ENCODE assay signal across 8 cellular contexts in the genomic region with DNA sequence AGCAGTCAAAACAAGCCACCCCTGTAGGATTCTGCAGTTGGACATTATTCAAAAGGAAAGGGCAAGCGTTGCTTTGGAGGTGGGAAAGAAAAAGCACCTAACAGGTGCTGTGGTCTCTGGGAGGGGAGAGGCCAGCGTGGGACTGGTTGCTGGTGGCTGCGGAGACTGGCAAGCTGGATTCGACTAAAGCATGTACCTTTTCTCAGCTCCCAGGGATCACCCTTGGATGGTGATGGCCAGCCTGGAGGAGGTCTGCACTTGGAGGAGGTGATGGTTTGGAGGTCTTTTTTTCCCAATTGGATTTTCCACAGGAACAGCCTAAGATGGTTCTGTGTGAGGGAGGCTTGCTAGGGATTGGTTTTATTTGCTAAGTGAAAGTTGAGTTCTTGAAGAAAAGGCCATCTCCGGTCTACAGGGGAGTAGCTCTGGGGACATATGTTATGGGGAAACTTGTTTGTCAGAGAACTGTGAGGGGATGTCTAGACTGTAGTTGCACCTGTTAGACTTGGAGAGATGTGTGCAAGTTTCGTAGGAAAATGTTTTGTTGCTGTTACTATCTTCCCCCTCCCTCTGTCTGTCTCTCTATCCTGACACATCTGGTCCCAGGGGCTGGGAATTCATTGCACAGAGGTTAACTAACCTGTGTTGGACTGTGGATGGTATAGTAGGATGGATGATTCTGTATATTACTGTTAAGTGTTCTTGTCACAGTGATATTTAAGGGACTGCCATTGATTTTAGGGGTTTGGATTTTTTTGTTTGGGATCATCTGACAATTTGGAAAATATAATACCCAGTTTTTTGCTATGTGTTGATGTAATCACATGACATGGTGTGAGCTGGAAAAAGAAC. TPM values are rescaled to one million over a fixed set of nuclear protein-coding genes. Genes with fewer than 3 reads are reported as not detected.
DNase-seq lines count a peak whose midpoint lies in the region; TF ChIP-seq lines count a peak whose summit lies in the region.

No MANE protein-coding gene starts in this region.

- H3K27ac ChIP-seq in SK-N-SH (ENCODE audit: low read depth in 2 of 2, low read length in 1 of 2) = peak overlapping the region; percentile 82 to 93
- H3K27ac ChIP-seq in osteoblast (ENCODE audit: low read depth, low read length) = peak overlapping the region; percentile 72
- H3K27ac ChIP-seq in adrenal gland = peak overlapping the region in 2 of 5 donors; percentile 94 to 95

- TF ChIP-seq RAD21 in SK-N-SH (IDR thresholded peaks at IDR 0.05; ENCODE audit: low read length) = no peak

- no peak for TF ChIP-seq EP300 in SK-N-SH (IDR thresholded peaks at IDR 0.05; ENCODE audit: borderline replicate concordance in 1 of 2, low read depth in 1 of 2, low read length in 1 of 2)

- H3K4me1 Mint-ChIP-seq in endothelial cell (ENCODE audit: unreplicated experiment) = peaks cover 54% of the 10 kb centered on the region

- H3K9me3 ChIP-seq in SK-N-SH (no peaks in the 10 kb centered on the region), osteoblast (ENCODE audit: low read depth, low read length) (no peaks in the 10 kb centered on the region), adrenal gland (replicated peaks in 1 of 3) (no peaks in the 10 kb centered on the region)

- H3K79me2 ChIP-seq in SK-N-SH (ENCODE audit: insufficient read depth) (peaks cover 71% of the 10 kb centered on the region), osteoblast (ENCODE audit: insufficient read depth, low read length) (peaks cover 71% of the 10 kb centered on the region)

- H3K9me2 ChIP-seq in SK-N-SH = no peaks in the 10 kb centered on the region

- TF ChIP-seq POLR2A in adrenal gland (IDR thresholded peaks at IDR 0.05) = no peak

- POLR2A ChIA-PET in SK-N-SH (lab: Yijun Ruan, JAX) = interaction anchor here (0.7 to 1.2 kb wide), 3 partner anchors 10 to 135 kb away, joined by 3 to 7 read pairs (median 3); no protein-coding TSS in a partner anchor

- H3K4me2 ChIP-seq in SK-N-SH (peak overlapping the region; percentile 84), osteoblast (ENCODE audit: insufficient read depth, low read length) (peak overlapping the region; percentile 94)

- H2AFZ ChIP-seq in SK-N-SH (ENCODE audit: low read depth) = no peak overlapping the region
- no peak overlapping the region for H2AFZ ChIP-seq in osteoblast (ENCODE audit: low read length)

- CTCF ChIA-PET in SK-N-SH (lab: Yijun Ruan, JAX) = interaction anchor here (0.9 to 1.4 kb wide), 7 partner anchors 12 to 295 kb away, joined by 3 to 7 read pairs (median 4); no protein-coding TSS in a partner anchor

- H3K27me3 Mint-ChIP-seq in endothelial cell (ENCODE audit: unreplicated experiment) = peaks cover 33% of the 10 kb centered on the region

- H3K36me3 ChIP-seq in SK-N-SH (replicated peaks in 1 of 2; ENCODE audit: control insufficient read depth in 1 of 2, insufficient read depth in 2 of 2, low read length in 1 of 2) (peaks cover 21 to 55% of the 10 kb centered on the region in 2 experiments), osteoblast (ENCODE audit: insufficient read depth, low read length) (peaks cover 6% of the 10 kb centered on the region), adrenal gland (replicated peaks in 1 of 2) (no peaks in the 10 kb centered on the region)

- 8% methylated on average over 6 of the region's 6 CpGs for WGBS in SK-N-SH (ENCODE audit: low lambda C conversion rate)
- WGBS in adrenal gland, 4 donors = 31 to 49% (median 42%) methylated on average over 6 of the region's 6 CpGs

- H3K27me3 ChIP-seq in SK-N-SH (ENCODE audit: insufficient read depth) = no peaks in the 10 kb centered on the region
- H3K27me3 ChIP-seq in osteoblast (ENCODE audit: insufficient read depth, low read length) = no peaks in the 10 kb centered on the region
- H3K27me3 ChIP-seq in adrenal gland = no peaks in the 10 kb centered on the region

- H3K4me3 ChIP-seq in SK-N-SH (ENCODE audit: low read depth in 2 of 2, low read length in 1 of 2) (peak overlapping the region; percentile 92 to 96), osteoblast (ENCODE audit: insufficient read depth, low read length) (peak overlapping the region; percentile 88), adrenal gland (peak overlapping the region in 2 of 4 donors; percentile 86 to 96)

- TF ChIP-seq CTCF in SK-N-SH (IDR thresholded peaks at IDR 0.05) = no peak
- TF ChIP-seq CTCF in endothelial cell (IDR thresholded peaks at IDR 0.05; ENCODE audit: unreplicated experiment) = no peak
- no peak for TF ChIP-seq CTCF in osteoblast (IDR thresholded peaks at IDR 0.05; ENCODE audit: extremely low read depth, low read depth, low read length)
- no peak for TF ChIP-seq CTCF in adrenal gland (IDR thresholded peaks at IDR 0.05)

- peak overlapping the region; percentile 94 for H3K9ac ChIP-seq in SK-N-SH

- DNase-seq in activated CD8-positive, alpha-beta memory T cell treated with anti-CD3 and anti-CD28 coated beads for 24 hours = peak; percentile 69
- no peak for DNase-seq in activated CD8-positive, alpha-beta memory T cell treated with anti-CD3 and anti-CD28 coated beads, Interleukin-2, amount 50 U/mL, for 48 hours
- no peak for DNase-seq in SK-N-SH
- no peak for DNase-seq in endothelial cell (ENCODE audit: low spot score)
- peak; percentile 86 for DNase-seq in osteoblast (ENCODE audit: insufficient read length, low spot score, missing footprints)
- DNase-seq in NCI-H345 (lab: John Stamatoyannopoulos, UW) = no peak
- no peak for DNase-seq in effector CD8-positive, alpha-beta T cell (lab: John Stamatoyannopoulos, UW)
- no peak for DNase-seq in adrenal gland

- peaks cover 22% of the 10 kb centered on the region for H3K36me3 Mint-ChIP-seq in endothelial cell (ENCODE audit: low read depth, unreplicated experiment)

- intact Hi-C loops in adrenal gland (cut with DNase I) = loop anchor here in 1 of 2 donors (10.0 kb wide), 1 partner anchor 294 kb away; no protein-coding TSS in a partner anchor

- H3K9me3 Mint-ChIP-seq in endothelial cell (ENCODE audit: unreplicated experiment) = no peaks in the 10 kb centered on the region

- H3K4me3 Mint-ChIP-seq in endothelial cell (ENCODE audit: unreplicated experiment) = peak overlapping the region; percentile 99

- H3K4me1 ChIP-seq in SK-N-SH (ENCODE audit: control insufficient read depth in 1 of 2, insufficient read depth in 2 of 2, low read depth in 1 of 2, low read length in 1 of 2) (peaks cover 27 to 35% of the 10 kb centered on the region in 2 experiments), osteoblast (ENCODE audit: insufficient read depth, low read length) (peaks cover 15% of the 10 kb centered on the region), adrenal gland (replicated peaks in 1 of 2) (peaks cover 14 to 40% of the 10 kb centered on the region in 2 donors)

- peaks cover 50% of the 10 kb centered on the region for H4K20me1 ChIP-seq in SK-N-SH (ENCODE audit: insufficient read depth)
- H4K20me1 ChIP-seq in osteoblast (ENCODE audit: insufficient read depth, low read length) = peaks cover 31% of the 10 kb centered on the region

- peak overlapping the region; percentile 86 for H3K27ac Mint-ChIP-seq in endothelial cell (ENCODE audit: unreplicated experiment)

- no peaks in the 10 kb centered on the region for H3F3A ChIP-seq in SK-N-SH (replicated peaks; ENCODE audit: insufficient read depth)

TF ChIP-seq in SK-N-SH, 30 proteins besides CTCF, POLR2A, EP300 and RAD21:
- TF ChIP-seq, protein P1, sequence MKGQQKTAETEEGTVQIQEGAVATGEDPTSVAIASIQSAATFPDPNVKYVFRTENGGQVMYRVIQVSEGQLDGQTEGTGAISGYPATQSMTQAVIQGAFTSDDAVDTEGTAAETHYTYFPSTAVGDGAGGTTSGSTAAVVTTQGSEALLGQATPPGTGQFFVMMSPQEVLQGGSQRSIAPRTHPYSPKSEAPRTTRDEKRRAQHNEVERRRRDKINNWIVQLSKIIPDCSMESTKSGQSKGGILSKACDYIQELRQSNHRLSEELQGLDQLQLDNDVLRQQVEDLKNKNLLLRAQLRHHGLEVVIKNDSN (IDR thresholded peaks at IDR 0.05; ENCODE audit: borderline replicate concordance, low read depth) = no peak
- TF ChIP-seq EZH2phosphoT487 (IDR thresholded peaks at IDR 0.05; ENCODE audit: borderline replicate concordance, low read depth) = no peak

RNA-seq across cellular contexts. Expression of a gene that starts 2.2 kb away (rescaled TPM):
- polyA plus RNA-seq in SK-N-SH (2012; rRNA removed) = 48.8 and 54.2 TPM in 2 replicates
- polyA plus RNA-seq in SK-N-SH (2012; cell fraction: cytosol; rRNA removed) = 35.3 and 45.5 TPM in 2 replicates
- 55.0 and 64.4 TPM in 2 replicates for polyA plus RNA-seq in SK-N-SH (2012; cell fraction: nucleus; rRNA removed)
- 50.2 TPM for total RNA-seq in endothelial cell (ENCODE audit: unreplicated experiment)
- 43.4 and 44.5 TPM in 2 replicates for total RNA-seq in osteoblast
- 10 to 100 TPM in 6 of 8 donors, 1 to 10 TPM in 2; 8.2 to 22.4 (median 16.6) TPM for total RNA-seq in adrenal gland
- polyA plus RNA-seq in adrenal gland = 1 to 10 TPM; 2.8 to 7.9 (median 6.3) TPM

Comparison
In these comparisons a context has a peak if more than half of its experiments do, and no peak if none do; other contexts are left out.
1. DNase-seq: peak in activated CD8-positive, alpha-beta memory T cell treated with anti-CD3 and anti-CD28 coated beads for 24 hours (single experiment) and osteoblast (single experiment); none in activated CD8-positive, alpha-beta memory T cell treated with anti-CD3 and anti-CD28 coated beads, Interleukin-2, amount 50 U/mL, for 48 hours (single experiment), SK-N-SH (single experiment), endothelial cell (single experiment), NCI-H345 (single experiment), effector CD8-positive, alpha-beta T cell (single experiment) and adrenal gland (0 of 7).